Comparison of ENCODE assay signal across 22 cellular contexts in genomic region chr11:123080023-123080422, GRCh38.
"Had no signal": no experiment of that assay in that cellular context is flagged by ENCODE, and none has a peak within 500 bp of the region (broad histone marks: within the 10 kb centered on the region; RNA-seq: fewer than 3 reads in every experiment).

No MANE protein-coding gene starts in this region.

- ATAC-seq: naive thymus-derived CD8-positive, alpha-beta T cell; right lobe of liver; SK-N-SH treated with all-trans-retinoic acid at 6 μM for 48 hours; stimulated activated naive CD8-positive, alpha-beta T cell treated with anti-CD3 and anti-CD28 coated beads, Interleukin-15, amount 100 ng/mL, for 72 hours had no signal

- H3K4me3 Mint-ChIP-seq: activated naive CD8-positive, alpha-beta T cell treated with anti-CD3 and anti-CD28 coated beads for 36 hours; immature natural killer cell; naive thymus-derived CD8-positive, alpha-beta T cell; stimulated activated naive CD8-positive, alpha-beta T cell treated with anti-CD3 and anti-CD28 coated beads, Interleukin-15, amount 100 ng/mL, for 72 hours had no signal

- H3K4me3 ChIP-seq: cardiac muscle cell, esophagus muscularis mucosa, ovary, right lobe of liver, suprapubic skin, vagina had no signal

- H3K4me1 ChIP-seq: right lobe of liver had no signal

- H3K9me3 Mint-ChIP-seq: immature natural killer cell; stimulated activated naive CD8-positive, alpha-beta T cell treated with anti-CD3 and anti-CD28 coated beads, Interleukin-15, amount 100 ng/mL, for 72 hours had no signal

- H3K27me3 Mint-ChIP-seq: activated naive CD8-positive, alpha-beta T cell treated with anti-CD3 and anti-CD28 coated beads for 36 hours; naive thymus-derived CD8-positive, alpha-beta T cell; stimulated activated naive CD8-positive, alpha-beta T cell treated with anti-CD3 and anti-CD28 coated beads, Interleukin-15, amount 100 ng/mL, for 72 hours had no signal

- DNase-seq: activated CD4-positive, alpha-beta T cell treated with anti-CD3 and anti-CD28 coated beads for 48 hours; activated effector memory CD4-positive, alpha-beta T cell treated with anti-CD3 and anti-CD28 coated beads, Interleukin-2, amount 50 U/mL, for 16 hours; activated naive CD8-positive, alpha-beta T cell treated with anti-CD3 and anti-CD28 coated beads for 36 hours; amygdala; dermis blood vessel endothelial cell; effector memory CD4-positive, alpha-beta T cell; immature natural killer cell; kidney glomerular epithelial cell; mesendoderm; naive thymus-derived CD8-positive, alpha-beta T cell; ovary; right lobe of liver; small intestine; stimulated activated CD4-positive, alpha-beta T cell treated with anti-CD3 and anti-CD28 coated beads, Interleukin-15, amount 100 ng/mL, for 24 hours; stimulated activated CD4-positive, alpha-beta T cell treated with anti-CD3 and anti-CD28 coated beads, Interleukin-2, amount 100 ng/mL, for 48 hours; stimulated activated naive CD8-positive, alpha-beta T cell treated with anti-CD3 and anti-CD28 coated beads, Interleukin-15, amount 100 ng/mL, for 72 hours; trophoblast cell had no signal

- H3K27ac Mint-ChIP-seq: activated naive CD8-positive, alpha-beta T cell treated with anti-CD3 and anti-CD28 coated beads for 36 hours; immature natural killer cell; stimulated activated naive CD8-positive, alpha-beta T cell treated with anti-CD3 and anti-CD28 coated beads, Interleukin-15, amount 100 ng/mL, for 72 hours had no signal

- H3K36me3 ChIP-seq: cardiac muscle cell, ovary, right lobe of liver, suprapubic skin, vagina had no signal

- H3K27ac ChIP-seq: cardiac muscle cell, esophagus muscularis mucosa, ovary, right lobe of liver, suprapubic skin, vagina had no signal

- H3K27me3 ChIP-seq: cardiac muscle cell, esophagus muscularis mucosa, ovary, right lobe of liver, suprapubic skin, vagina had no signal

- H3K9me3 ChIP-seq: esophagus muscularis mucosa, ovary, right lobe of liver, suprapubic skin, vagina had no signal
